In the genomic region with DNA sequence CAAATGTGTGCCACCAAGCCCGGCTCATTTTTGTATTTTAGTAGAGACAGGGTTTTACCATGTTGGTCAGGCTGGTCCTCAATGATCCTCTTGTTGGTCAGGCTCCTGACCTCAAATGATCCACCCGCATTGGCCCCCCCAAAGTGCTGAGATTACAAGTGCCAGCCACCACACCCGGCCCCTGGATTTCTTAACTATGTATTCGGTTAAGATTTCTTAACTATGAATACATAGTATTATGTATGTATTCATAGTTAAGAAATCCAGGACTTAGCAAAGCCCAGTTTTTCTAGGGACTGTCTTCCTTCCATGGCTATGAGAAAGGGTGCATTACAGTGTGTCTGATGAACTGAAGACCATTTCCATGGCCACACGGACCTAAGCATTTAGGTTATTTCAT, we compare ENCODE assay signal across 18 cellular contexts. TPM values are rescaled to one million over a fixed set of nuclear protein-coding genes. Genes with fewer than 3 reads are reported as not detected.
DNase-seq lines count a peak whose midpoint lies in the region; ATAC-seq and TF ChIP-seq lines count a peak whose summit lies in the region.
"Had no signal": no experiment of that assay in that cellular context is flagged by ENCODE, and none has a peak within 500 bp of the region (broad histone marks: within the 10 kb centered on the region; RNA-seq: fewer than 3 reads in every experiment).

No MANE protein-coding gene starts in this region.

- H3K27ac Mint-ChIP-seq in WTC11 (no peak overlapping the region), neural crest cell (ENCODE audit: unreplicated experiment) (no peak overlapping the region), type B pancreatic cell (no peak overlapping the region)

- no peaks in the 10 kb centered on the region for H3K27me3 ChIP-seq in left ventricle myocardium inferior (ENCODE audit: low read depth)
- H3K27me3 ChIP-seq: SJCRH30 had no signal

- H3K4me3 ChIP-seq in left ventricle myocardium inferior (no peak overlapping the region), lower leg skin (ENCODE audit: low read depth, poor library complexity, severe bottlenecking) (no peak overlapping the region)
- H3K4me3 ChIP-seq: SJCRH30 had no signal

- POLR2A ChIA-PET in WTC11 (lab: Charles Lee) = no interaction called here

- H3K4me3 Mint-ChIP-seq in WTC11 = peak overlapping the region; percentile 80; the same call in 1 of the 2 replicates
- peak overlapping the region; percentile 82 for H3K4me3 Mint-ChIP-seq in neural crest cell
- H3K4me3 Mint-ChIP-seq in type B pancreatic cell = peak overlapping the region; percentile 79

- TF ChIP-seq POLR2A in lower leg skin (IDR thresholded peaks at IDR 0.05) = no peak

- H3K27ac ChIP-seq in left ventricle myocardium inferior (replicated peaks) = peak overlapping the region; percentile 89
- H3K27ac ChIP-seq: SJCRH30 had no signal

- no peaks in the 10 kb centered on the region for H3K9me3 Mint-ChIP-seq in WTC11
- H3K9me3 Mint-ChIP-seq in neural crest cell = no peaks in the 10 kb centered on the region
- H3K9me3 Mint-ChIP-seq in type B pancreatic cell = no peaks in the 10 kb centered on the region
- H3K9me3 Mint-ChIP-seq: HFFc6 had no signal

- H3K27me3 Mint-ChIP-seq in WTC11 (ENCODE audit: low read depth) (peaks cover 16% of the 10 kb centered on the region), neural crest cell (ENCODE audit: low read depth) (no peaks in the 10 kb centered on the region), type B pancreatic cell (peaks cover 14% of the 10 kb centered on the region)

- CTCF ChIA-PET in WTC11 (lab: Charles Lee) = interaction anchor here (1.3 kb wide), 1 partner anchor 155 kb away, joined by 3 read pairs; no protein-coding TSS in a partner anchor

- DNase-seq in left ventricle myocardium inferior (no peak), Right ventricle myocardium inferior (ENCODE audit: missing footprints) (no peak), WTC11 (ENCODE audit: low spot score) (no peak), neural crest cell (ENCODE audit: low read depth, low spot score) (no peak), type B pancreatic cell (ENCODE audit: extremely low spot score, unreplicated experiment) (no peak), HT-29 (ENCODE audit: low spot score) (no peak), lower leg skin (ENCODE audit: low spot score in 2 of 2) (no peak)
- no peak for DNase-seq in activated CD4-positive, alpha-beta T cell treated with anti-CD3 and anti-CD28 coated beads, Interleukin-2, amount 50 U/mL, for 1 hour
- DNase-seq: C1 segment of cervical spinal cord; HFFc6; NCI-H1417; NCI-H187 treated with DMSO at 0.1 percent for 48 hours; NK-92 treated with Interleukin-12 subunit alpha and Interleukin-12 subunit beta, amount 100 ng/mL, for 24 hours; SJCRH30 had no signal

- WGBS in lower leg skin, 2 donors = 80 to 84% methylated on average over 5 of the region's 5 CpGs

- H3K36me3 Mint-ChIP-seq in WTC11 = no peaks in the 10 kb centered on the region
- no peaks in the 10 kb centered on the region for H3K36me3 Mint-ChIP-seq in neural crest cell (ENCODE audit: low read depth)
- no peaks in the 10 kb centered on the region for H3K36me3 Mint-ChIP-seq in type B pancreatic cell

- TF ChIP-seq CTCF in left ventricle myocardium inferior (IDR thresholded peaks at IDR 0.05; ENCODE audit: borderline replicate concordance) = no peak
- no peak for TF ChIP-seq CTCF in WTC11 (IDR thresholded peaks at IDR 0.05)
- TF ChIP-seq CTCF in neural crest cell (conservative IDR thresholded peaks at IDR 0.05) = no peak
- no peak for TF ChIP-seq CTCF in type B pancreatic cell (conservative IDR thresholded peaks at IDR 0.05)
- TF ChIP-seq CTCF in lower leg skin (IDR thresholded peaks at IDR 0.05) = no peak

- H3K36me3 ChIP-seq in left ventricle myocardium inferior = no peaks in the 10 kb centered on the region
- H3K36me3 ChIP-seq: SJCRH30 had no signal

- no peaks in the 10 kb centered on the region for H3K9me3 ChIP-seq in left ventricle myocardium inferior (replicated peaks)
- H3K9me3 ChIP-seq: SJCRH30 had no signal

- peaks cover 25% of the 10 kb centered on the region for H3K4me1 Mint-ChIP-seq in WTC11
- H3K4me1 Mint-ChIP-seq in neural crest cell = peaks cover 58% of the 10 kb centered on the region
- peaks cover 13% of the 10 kb centered on the region for H3K4me1 Mint-ChIP-seq in type B pancreatic cell (ENCODE audit: unreplicated experiment)

- intact Hi-C loops in left ventricle myocardium inferior (cut with micrococcal nuclease) = no loop called here
- intact Hi-C loops in Right ventricle myocardium inferior (cut with DNase I) = loop anchor here (5.0 to 10.0 kb wide), 2 partner anchors 128 to 444 kb away; partner anchors contain the start of gene HIPK3
- intact Hi-C loops in lower leg skin (cut with DNase I; ENCODE audit: low total_unique reads) = no loop called here

- H3K4me1 ChIP-seq in left ventricle myocardium inferior = peaks cover 97% of the 10 kb centered on the region

- no peak for ATAC-seq in Right ventricle myocardium inferior
- no peak for ATAC-seq in WTC11

TF ChIP-seq in WTC11, 78 proteins besides CTCF, POLR2A, EP300 and RAD21:
- TF ChIP-seq E2F4 (CRISPR knock-in tag; IDR thresholded peaks at IDR 0.05; ENCODE audit: borderline replicate concordance, low read depth) = no peak
- TF ChIP-seq EMX1 (CRISPR knock-in tag; IDR thresholded peaks at IDR 0.05) = no peak
- no peak for TF ChIP-seq SMAD4 (CRISPR knock-in tag; IDR thresholded peaks at IDR 0.05)
- no peak for TF ChIP-seq ATF1 (CRISPR knock-in tag; IDR thresholded peaks at IDR 0.05)

RNA-seq across cellular contexts. Expression of gene C11orf91, which starts 1.7 kb away (rescaled TPM):
- not detected for total RNA-seq in left ventricle myocardium inferior
- not detected for total RNA-seq in Right ventricle myocardium inferior
- total RNA-seq in WTC11 (2021) = 0.22 TPM in 1 of 3 replicates, not detected in the others
- total RNA-seq in neural crest cell = 0.57 and 0.68 TPM in 2 replicates
- total RNA-seq in type B pancreatic cell (ENCODE audit: low replicate concordance) = not detected in 2 replicates
- total RNA-seq in HT-29 (2014; rRNA removed; shearing (Covaris generic)) = 0.31 TPM in 1 of 2 replicates, not detected in the other
- total RNA-seq in lower leg skin = under 1 TPM in 1 of 4 donors, not detected in 3; 0.49 TPM
- total RNA-seq: A172, H4, OCI-LY7, RPMI7951, SJCRH30 had no signal

RNA-seq across cellular contexts. Expression of gene CD59, which starts 37.3 kb away (rescaled TPM):
- total RNA-seq in left ventricle myocardium inferior = 789 TPM
- total RNA-seq in Right ventricle myocardium inferior = 817 TPM
- 65.8 to 86.7 TPM (median 79.7 TPM) in 3 replicates for total RNA-seq in WTC11 (2021)
- 80.5 and 86.3 TPM in 2 replicates for total RNA-seq in neural crest cell
- 204 and 292 TPM in 2 replicates for total RNA-seq in type B pancreatic cell (ENCODE audit: low replicate concordance)
- total RNA-seq in HT-29 (2014; rRNA removed; shearing (Covaris generic)) = 90.3 and 115 TPM in 2 replicates
- total RNA-seq in lower leg skin = 100 to 1,000 TPM; 222 to 444 (median 324) TPM
